In the genomic region with DNA sequence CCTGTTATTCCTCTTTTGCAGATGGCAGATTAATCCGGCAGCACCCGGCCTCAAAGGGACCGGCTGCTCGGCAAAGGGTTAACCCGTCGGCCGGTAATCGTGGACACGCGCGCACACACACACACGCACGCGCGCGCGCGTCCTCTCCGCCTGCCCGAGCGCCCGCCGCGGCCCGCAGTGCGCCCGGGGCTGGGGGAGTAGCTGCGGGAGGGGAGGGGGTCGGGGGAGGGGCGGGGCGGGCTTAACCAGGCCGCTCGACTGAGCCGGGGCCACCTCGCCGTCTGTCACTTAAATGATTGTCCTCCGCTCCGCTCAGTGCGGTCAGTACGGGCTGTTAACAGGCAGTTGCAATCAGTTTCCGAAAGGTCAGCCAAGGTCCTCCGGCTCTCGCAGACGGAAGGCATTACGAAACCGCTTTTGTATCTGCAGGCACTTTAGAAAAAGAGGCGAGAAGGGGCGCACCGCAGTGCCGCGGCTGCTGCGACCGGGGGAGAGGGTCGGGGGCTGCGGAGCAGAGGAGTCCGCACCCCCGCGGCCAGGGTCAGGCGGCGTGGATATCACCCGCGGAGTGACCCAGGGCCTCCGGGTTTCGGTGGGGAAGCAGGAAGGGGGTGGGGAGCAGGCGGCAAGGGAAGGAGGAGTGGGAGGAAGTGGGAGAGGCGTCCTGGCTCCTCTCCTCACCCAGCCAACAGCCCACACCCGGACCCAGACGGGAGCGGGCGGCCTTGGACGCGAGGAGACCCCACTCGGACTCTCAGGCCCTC, we compare ENCODE assay signal across 1 cellular context.
TF ChIP-seq lines count a peak whose summit lies in the region.

No MANE protein-coding gene starts in this region.

TF ChIP-seq in HepG2, 621 proteins besides CTCF, POLR2A, EP300 and RAD21 (continued from another document):
- TF ChIP-seq MAF1 (CRISPR knock-in tag; IDR thresholded peaks at IDR 0.05; ENCODE audit: borderline replicate concordance) = no peak
- TF ChIP-seq HNF4A (CRISPR knock-in tag; IDR thresholded peaks at IDR 0.05) = 0 out of 2 replicates have a peak, but pooled peaks have one; percentile 12
- peak; percentile 73; the same call in 1 of the 2 replicates for TF ChIP-seq CEBPB (IDR thresholded peaks at IDR 0.05; ENCODE audit: borderline replicate concordance, low read depth, low read length)
- TF ChIP-seq CEBPG (CRISPR knock-in tag; IDR thresholded peaks at IDR 0.05) = peak; percentile 79
- peak; percentile 60 for TF ChIP-seq SKI (IDR thresholded peaks at IDR 0.05; ENCODE audit: partially characterized antibody)
- TF ChIP-seq PHF21A (CRISPR knock-in tag; IDR thresholded peaks at IDR 0.05) = no peak
- peak; percentile 59 for TF ChIP-seq SAP130 (CRISPR knock-in tag; IDR thresholded peaks at IDR 0.05; ENCODE audit: low read depth)
- peak; percentile 61 for TF ChIP-seq POLR2AphosphoS5 (IDR thresholded peaks at IDR 0.05; ENCODE audit: low read depth, low read length)
- TF ChIP-seq ZSCAN9 (CRISPR knock-in tag; IDR thresholded peaks at IDR 0.05; ENCODE audit: borderline replicate concordance) = no peak
- peak; percentile 42; the same call in 1 of the 2 replicates for TF ChIP-seq NR2F6 (IDR thresholded peaks at IDR 0.05)
- peak; percentile 80 for TF ChIP-seq NR2F6 (CRISPR knock-in tag; IDR thresholded peaks at IDR 0.05)
- peak; percentile 36; the same call in 1 of the 2 replicates for TF ChIP-seq NRL (CRISPR knock-in tag; IDR thresholded peaks at IDR 0.05; ENCODE audit: borderline replicate concordance)
- TF ChIP-seq GATAD2A (CRISPR knock-in tag; IDR thresholded peaks at IDR 0.05) = peak; percentile 47
- TF ChIP-seq, protein P1, sequence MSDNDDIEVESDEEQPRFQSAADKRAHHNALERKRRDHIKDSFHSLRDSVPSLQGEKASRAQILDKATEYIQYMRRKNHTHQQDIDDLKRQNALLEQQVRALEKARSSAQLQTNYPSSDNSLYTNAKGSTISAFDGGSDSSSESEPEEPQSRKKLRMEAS (IDR thresholded peaks at IDR 0.05) = peak; percentile 33; the same call in 1 of the 2 replicates
